8 cellular contexts compared by ENCODE assay signal in genomic region chr11:827861-828167, GRCh38. TPM values are rescaled to one million over a fixed set of nuclear protein-coding genes. Genes with fewer than 3 reads are reported as not detected.
DNase-seq lines count a peak whose midpoint lies in the region; ATAC-seq, FAIRE-seq and TF ChIP-seq lines count a peak whose summit lies in the region.

CRACR2B (plus strand) TSS chr11:827919; CDS start chr11:828608, 689 bp downstream.

- no peaks in the 10 kb centered on the region for H3K9me3 Mint-ChIP-seq in mesothelial cell of epicardium

- no peak for TF ChIP-seq EP300 in A549 (IDR thresholded peaks at IDR 0.05)

- H3K4me1 ChIP-seq in A549, result peaks cover 55% of the 10 kb centered on the region

- ATAC-seq in A549 (no peak), HG02678 (IDR thresholded peaks at IDR 0.05; ENCODE audit: unreplicated experiment) (peak; percentile 9)

- POLR2A ChIA-PET in A549 (lab: Yijun Ruan, JAX), result interaction anchor here (3.5 kb wide), 1 partner anchor 8 kb away, joined by 26 read pairs; the partner anchor contains the start of gene PNPLA2

- peak within 1 kb of the TSS; percentile 87 for H3K4me2 ChIP-seq in A549

- DNase-seq in A549 (ENCODE audit: low read depth in 1 of 2, low spot score in 1 of 2), result no peak
- DNase-seq in caudate nucleus (lab: John Stamatoyannopoulos, UW), result no peak
- no peak for DNase-seq in mesothelial cell of epicardium (ENCODE audit: low spot score in 2 of 2, unreplicated experiment in 2 of 2)
- no peak for DNase-seq in UCSD-AML1 (lab: John Stamatoyannopoulos, UW; ENCODE audit: unreplicated experiment)
- no peak for DNase-seq in COR-L47 (lab: John Stamatoyannopoulos, UW)
- DNase-seq in NCI-H524 treated with DMSO at 0.1 percent for 48 hours (lab: John Stamatoyannopoulos, UW), result no peak
- DNase-seq in NK-92 (lab: John Stamatoyannopoulos, UW; ENCODE audit: unreplicated experiment), result no peak

- no peak for FAIRE-seq in A549 (lab: Jason Lieb, UNC)

- H3K27ac ChIP-seq in A549 (peak within 1 kb of the TSS; percentile 80 to 88), caudate nucleus (ENCODE audit: low read depth, low read length) (peak within 1 kb of the TSS; percentile 24)

- peaks cover 7% of the 10 kb centered on the region for H3K36me3 Mint-ChIP-seq in mesothelial cell of epicardium

- H3K4me3 Mint-ChIP-seq in mesothelial cell of epicardium, result peak within 1 kb of the TSS; percentile 68

- no peaks in the 10 kb centered on the region for H3K9me3 ChIP-seq in A549

- peak within 1 kb of the TSS; percentile 52 for H3K4me3 ChIP-seq in A549

- TF ChIP-seq POLR2A in A549 (IDR thresholded peaks at IDR 0.05; ENCODE audit: low read length), result no peak

- TF ChIP-seq CTCF in A549 (IDR thresholded peaks at IDR 0.05), result no peak
- TF ChIP-seq CTCF in mesothelial cell of epicardium (IDR thresholded peaks at IDR 0.05; ENCODE audit: unreplicated experiment), result no peak

- WGBS in A549 (ENCODE audit: missing lambda C conversion rate), result 49% methylated on average over 5 of the region's 5 CpGs

- no peak within 1 kb of the TSS for H3K27ac Mint-ChIP-seq in mesothelial cell of epicardium

- peaks cover 51% of the 10 kb centered on the region for H3K27me3 Mint-ChIP-seq in mesothelial cell of epicardium (ENCODE audit: low read depth)

- peaks cover 34% of the 10 kb centered on the region for H3K4me1 Mint-ChIP-seq in mesothelial cell of epicardium

- no peak for TF ChIP-seq RAD21 in A549 (conservative IDR thresholded peaks at IDR 0.05 in 1 of 2, IDR thresholded peaks at IDR 0.05 in 1 of 2)

- CTCF ChIA-PET in A549 (lab: Yijun Ruan, JAX), result interaction anchor here (1.2 to 1.7 kb wide), 3 partner anchors 10 to 12 kb away, joined by 3 to 5 read pairs (median 4); no protein-coding TSS in a partner anchor

TF ChIP-seq in A549, 52 proteins besides CTCF, POLR2A, EP300 and RAD21:
- no peak for TF ChIP-seq MYC (IDR thresholded peaks at IDR 0.05; ENCODE audit: borderline replicate concordance, low read length)
- no peak for TF ChIP-seq EHF (CRISPR knock-in tag; IDR thresholded peaks at IDR 0.05)
- TF ChIP-seq ZNF302 (CRISPR knock-in tag; IDR thresholded peaks at IDR 0.05), result no peak
- TF ChIP-seq JUNB (IDR thresholded peaks at IDR 0.05), result no peak
- no peak for TF ChIP-seq CBX8 (IDR thresholded peaks at IDR 0.05)
TF ChIP-seq in A549: peak in this region for 0.

RNA-seq across cellular contexts. Expression of gene CRACR2B, which starts in this region (rescaled TPM):
- polyA plus RNA-seq in A549 (2011; rRNA removed) (1.2 and 1.8 TPM in 2 replicates), A549 (2017; fragmentation: RNase III; extraction: RNeasy Plus Mini Kit Qiagen cat#74134 plus additional on column Dnase treatment) (3.0 to 3.3 TPM (median 3.1 TPM) in 3 replicates)
- 2.9 and 3.3 TPM in 2 replicates for polyA plus RNA-seq in A549 (2012; cell fraction: cytosol; rRNA removed)
- 8.2 and 9.3 TPM in 2 replicates for polyA plus RNA-seq in A549 (2012; cell fraction: nucleus; rRNA removed)
- polyA minus RNA-seq in A549 (2011; rRNA and poly(A)+ RNA removed), result 0.70 and 1.2 TPM in 2 replicates
- 9.9 to 10.6 TPM (median 10.0 TPM) in 3 replicates for total RNA-seq in mesothelial cell of epicardium
